Comparison of ENCODE assay signal across 8 cellular contexts in genomic region chr17:64503821-64504768, GRCh38. TPM values are rescaled to one million over a fixed set of nuclear protein-coding genes. Genes with fewer than 3 reads are reported as not detected.
A peak's percentile ranks its signal among the peaks of the same experiment; 100 is the strongest.
DNase-seq lines count a peak whose midpoint lies in the region; TF ChIP-seq lines count a peak whose summit lies in the region.

No MANE protein-coding gene starts in this region.

- no peak overlapping the region for H3K27ac ChIP-seq in MM.1S (ENCODE audit: low read length)
- H3K27ac ChIP-seq in duodenal mucosa (ENCODE audit: low read depth, low read length) = no peak overlapping the region

- peaks cover 7% of the 10 kb centered on the region for H3K27me3 Mint-ChIP-seq in nephron progenitor cell (ENCODE audit: low read depth, poor library complexity)

- no peak for DNase-seq in BJ (ENCODE audit: low read depth)
- no peak for DNase-seq in MM.1S
- no peak for DNase-seq in nephron progenitor cell
- no peak for DNase-seq in mesenteric fat pad (ENCODE audit: low spot score)
- DNase-seq in NOMO-1 (lab: John Stamatoyannopoulos, UW; ENCODE audit: unreplicated experiment in 2 of 2) = no peak
- DNase-seq in iPS-NIHi7 (ENCODE audit: extremely low spot score) = no peak
- DNase-seq in stimulated activated CD4-positive, alpha-beta T cell treated with anti-CD3 and anti-CD28 coated beads, Interleukin-12 subunit alpha, Interleukin-12 subunit beta, amount 100 ng/mL, for 4 hours = no peak

- H3K79me2 ChIP-seq in MM.1S (ENCODE audit: low read length) = peaks cover 88% of the 10 kb centered on the region

- H3K9ac ChIP-seq in MM.1S (ENCODE audit: low read length) (peak overlapping the region; percentile 99; the same call in 1 of the 2 replicates), duodenal mucosa (ENCODE audit: low read depth in 1 of 2, low read length in 2 of 2) (peak overlapping the region; percentile 100)

- H3K4me1 ChIP-seq in MM.1S (ENCODE audit: low read length) (peaks cover 43% of the 10 kb centered on the region), duodenal mucosa (ENCODE audit: control insufficient read depth in 1 of 2, insufficient read depth in 2 of 2, low read length in 2 of 2) (peaks cover 43 to 61% of the 10 kb centered on the region in 2 donors)

- peaks cover 62% of the 10 kb centered on the region for H3F3A ChIP-seq in MM.1S (ENCODE audit: insufficient read depth, low read length)

- H3K4me2 ChIP-seq in MM.1S (ENCODE audit: low read depth, low read length) = peak overlapping the region; percentile 88

- H3K27ac Mint-ChIP-seq in nephron progenitor cell = peak overlapping the region; percentile 100

- no peaks in the 10 kb centered on the region for H3K27me3 ChIP-seq in BJ (ENCODE audit: control insufficient read depth, insufficient read depth, low read length)
- H3K27me3 ChIP-seq in MM.1S (replicated peaks; ENCODE audit: insufficient read depth, low read length) = no peaks in the 10 kb centered on the region
- H3K27me3 ChIP-seq in duodenal mucosa (ENCODE audit: control insufficient read depth in 1 of 2, insufficient read depth in 2 of 2, low read length in 2 of 2) = no peaks in the 10 kb centered on the region

- POLR2A ChIA-PET in BJ (lab: Charles Lee) = interaction anchor here (0.6 kb wide), 1 partner anchor 288 kb away, joined by 3 read pairs; no protein-coding TSS in a partner anchor

- peak overlapping the region; percentile 100 for H3K4me3 Mint-ChIP-seq in nephron progenitor cell

- CTCF ChIA-PET in BJ (lab: Yijun Ruan, JAX) = interaction anchor here (0.7 to 7.5 kb wide), 4 partner anchors 12 to 638 kb away, joined by 3 to 33 read pairs (median 12); no protein-coding TSS in a partner anchor

- H3K9me3 Mint-ChIP-seq in nephron progenitor cell = no peaks in the 10 kb centered on the region

- H3K36me3 ChIP-seq in BJ (ENCODE audit: control insufficient read depth, insufficient read depth, low read length) (peaks cover 34% of the 10 kb centered on the region), MM.1S (replicated peaks; ENCODE audit: insufficient read depth, low read length) (peaks cover 45% of the 10 kb centered on the region), duodenal mucosa (ENCODE audit: control insufficient read depth in 1 of 2, insufficient read depth in 2 of 2, low read length in 2 of 2) (peaks cover 56 to 57% of the 10 kb centered on the region in 2 donors)

- H2AFZ ChIP-seq in MM.1S (ENCODE audit: low read length) = no peak overlapping the region

- peaks cover 69% of the 10 kb centered on the region for H3K36me3 Mint-ChIP-seq in nephron progenitor cell (ENCODE audit: low read depth)

- no peaks in the 10 kb centered on the region for H3K9me2 ChIP-seq in MM.1S (replicated peaks; ENCODE audit: insufficient read depth, low read length)

- TF ChIP-seq CTCF in BJ (IDR thresholded peaks at IDR 0.05; ENCODE audit: insufficient read depth, low read depth, low read length) = no peak
- TF ChIP-seq CTCF in MM.1S (IDR thresholded peaks at IDR 0.05; ENCODE audit: low read length) = no peak
- TF ChIP-seq CTCF in nephron progenitor cell (IDR thresholded peaks at IDR 0.05) = no peak

- peaks cover 70% of the 10 kb centered on the region for H3K4me1 Mint-ChIP-seq in nephron progenitor cell

- no peaks in the 10 kb centered on the region for H3K9me3 ChIP-seq in MM.1S (replicated peaks; ENCODE audit: insufficient read depth, low read length)
- no peaks in the 10 kb centered on the region for H3K9me3 ChIP-seq in duodenal mucosa (ENCODE audit: control insufficient read depth in 1 of 2, low read length in 2 of 2)

- H3K4me3 ChIP-seq in BJ (ENCODE audit: low read depth, low read length) (peak overlapping the region; percentile 99), MM.1S (ENCODE audit: low read length) (peak overlapping the region; percentile 98), duodenal mucosa (ENCODE audit: low read depth in 1 of 2, low read length in 2 of 2) (peak overlapping the region; percentile 98 to 99)

- H4K20me1 ChIP-seq in MM.1S (ENCODE audit: insufficient read depth, low read length) = peaks cover 48% of the 10 kb centered on the region

RNA-seq across cellular contexts. Expression of gene DDX5, which starts 2.0 kb away (rescaled TPM):
- 636 and 850 TPM in 2 replicates for polyA plus RNA-seq in BJ (2011; rRNA removed)
- polyA minus RNA-seq in BJ (2011; rRNA and poly(A)+ RNA removed) = 589 and 728 TPM in 2 replicates
- 902 TPM for total RNA-seq in mesenteric fat pad

RNA-seq across cellular contexts. Expression of gene CEP95, which starts 2.7 kb away (rescaled TPM):
- polyA plus RNA-seq in BJ (2011; rRNA removed) = 17.6 and 26.3 TPM in 2 replicates
- 9.5 and 9.8 TPM in 2 replicates for polyA minus RNA-seq in BJ (2011; rRNA and poly(A)+ RNA removed)
- total RNA-seq in mesenteric fat pad = 26.8 TPM

RNA-seq across cellular contexts. Expression of gene POLG2, which starts 7.2 kb away (rescaled TPM):
- 4.5 and 5.7 TPM in 2 replicates for polyA plus RNA-seq in BJ (2011; rRNA removed)
- 3.9 and 4.1 TPM in 2 replicates for polyA minus RNA-seq in BJ (2011; rRNA and poly(A)+ RNA removed)
- total RNA-seq in mesenteric fat pad = 11.6 TPM

RNA-seq across cellular contexts. Expression of gene MILR1, which starts 55.2 kb away (rescaled TPM):
- polyA plus RNA-seq in BJ (2011; rRNA removed) = 0.75 and 1.8 TPM in 2 replicates
- polyA minus RNA-seq in BJ (2011; rRNA and poly(A)+ RNA removed) = 0.31 and 0.76 TPM in 2 replicates
- 15.5 TPM for total RNA-seq in mesenteric fat pad
